11 cellular contexts compared by ENCODE assay signal in genomic region chr14:95183532-95184412, GRCh38. TPM values are rescaled to one million over a fixed set of nuclear protein-coding genes. Genes with fewer than 3 reads are reported as not detected.
DNase-seq lines count a peak whose midpoint lies in the region; ATAC-seq and TF ChIP-seq lines count a peak whose summit lies in the region.
"Had no signal": no experiment of that assay in that cellular context is flagged by ENCODE, and none has a peak within 500 bp of the region (broad histone marks: within the 10 kb centered on the region; RNA-seq: fewer than 3 reads in every experiment).

No MANE protein-coding gene starts in this region.

- H3K27me3 ChIP-seq in body of pancreas, result no peaks in the 10 kb centered on the region
- no peaks in the 10 kb centered on the region for H3K27me3 ChIP-seq in layer of hippocampus (ENCODE audit: control insufficient read depth, insufficient read depth, low read length)

- DNase-seq in body of pancreas (no peak), NCI-H1930 (lab: John Stamatoyannopoulos, UW) (no peak)
- DNase-seq in activated T-cell treated with anti-CD3 and anti-CD28 coated beads, Interleukin-2, amount 50 U/mL, for 24 hours, result no peak
- DNase-seq: CD4-positive, alpha-beta T cell; natural killer cell; NCI-H526 had no signal

- peaks cover 3% of the 10 kb centered on the region for H3K9me3 Mint-ChIP-seq in activated T-cell treated with anti-CD3 and anti-CD28 coated beads, Interleukin-2, amount 50 U/mL, for 24 hours
- H3K9me3 Mint-ChIP-seq: CD4-positive, alpha-beta T cell; natural killer cell had no signal

- H3K4me1 Mint-ChIP-seq in activated T-cell treated with anti-CD3 and anti-CD28 coated beads, Interleukin-2, amount 50 U/mL, for 24 hours (ENCODE audit: low read depth), result peaks cover 1% of the 10 kb centered on the region

- no peak overlapping the region for H3K4me3 ChIP-seq in body of pancreas
- H3K4me3 ChIP-seq in skin epidermis, result no peak overlapping the region

- intact Hi-C loops in body of pancreas (cut with DNase I), result no loop called here

- H3K27me3 Mint-ChIP-seq in activated T-cell treated with anti-CD3 and anti-CD28 coated beads, Interleukin-2, amount 50 U/mL, for 24 hours, result peaks cover 36% of the 10 kb centered on the region

- 43 to 56% methylated on average over 6 of the region's 6 CpGs for WGBS in body of pancreas, 2 donors

- H3K36me3 Mint-ChIP-seq in activated T-cell treated with anti-CD3 and anti-CD28 coated beads, Interleukin-2, amount 50 U/mL, for 24 hours (ENCODE audit: low read depth), result no peaks in the 10 kb centered on the region
- H3K36me3 Mint-ChIP-seq: natural killer cell had no signal

- TF ChIP-seq CTCF in body of pancreas (IDR thresholded peaks at IDR 0.05), result no peak

- H3K27ac ChIP-seq in body of pancreas, result peak overlapping the region; percentile 23 to 79 (median 56)
- H3K27ac ChIP-seq in layer of hippocampus (ENCODE audit: low read depth, low read length), result peak overlapping the region; percentile 21
- peak overlapping the region in 14 of 21 experiments; percentile 0 to 79 (median 46) for H3K27ac ChIP-seq in skin epidermis

- H3K27ac Mint-ChIP-seq in activated T-cell treated with anti-CD3 and anti-CD28 coated beads, Interleukin-2, amount 50 U/mL, for 24 hours, result no peak overlapping the region
- H3K27ac Mint-ChIP-seq: CD4-positive, alpha-beta T cell; natural killer cell had no signal

- peak; percentile 66 for ATAC-seq in GM19452 (IDR thresholded peaks at IDR 0.05; ENCODE audit: unreplicated experiment)
- peak; percentile 36 for ATAC-seq in body of pancreas
- ATAC-seq in GM21737 (IDR thresholded peaks at IDR 0.05; ENCODE audit: unreplicated experiment), result no peak
- ATAC-seq in HG02852 (IDR thresholded peaks at IDR 0.05; ENCODE audit: unreplicated experiment), result no peak
- ATAC-seq: natural killer cell had no signal

- peaks cover 34% of the 10 kb centered on the region for H3K4me1 ChIP-seq in body of pancreas

- no peak overlapping the region for H3K4me3 Mint-ChIP-seq in activated T-cell treated with anti-CD3 and anti-CD28 coated beads, Interleukin-2, amount 50 U/mL, for 24 hours
- H3K4me3 Mint-ChIP-seq: CD4-positive, alpha-beta T cell; natural killer cell had no signal

- no peaks in the 10 kb centered on the region for H3K36me3 ChIP-seq in body of pancreas (replicated peaks in 1 of 2; ENCODE audit: insufficient read depth in 1 of 2, low read depth in 2 of 2)

- no peaks in the 10 kb centered on the region for H3K9me3 ChIP-seq in body of pancreas

- no peak for TF ChIP-seq POLR2A in body of pancreas (IDR thresholded peaks at IDR 0.05)

RNA-seq across cellular contexts. Expression of gene DICER1, which starts 26.4 kb away (rescaled TPM):
- 10 to 100 TPM; 47.7 to 85.0 TPM for total RNA-seq in body of pancreas

Comparison
In these comparisons a context has a peak if more than half of its experiments do, and no peak if none do; other contexts are left out.
1. ATAC-seq: peak in GM19452 (single experiment) and body of pancreas (single experiment); none in GM21737 (single experiment) and HG02852 (single experiment).
2. Peak in every context shown above with its lines, with median percentiles within 50 percentile points of each other: H3K27ac ChIP-seq.